In genomic region chr1:182779530-182779929, GRCh38 we compare ENCODE assay signal across 4 cellular contexts. TPM values are rescaled to one million over a fixed set of nuclear protein-coding genes. Genes with fewer than 3 reads are reported as not detected.
"Had no signal": no experiment of that assay in that cellular context is flagged by ENCODE, and none has a peak within 500 bp of the region (broad histone marks: within the 10 kb centered on the region; RNA-seq: fewer than 3 reads in every experiment).

No MANE protein-coding gene starts in this region.

- H3K4me3 ChIP-seq: GM12878 had no signal

- ATAC-seq: GM12878 had no signal

- DNase-seq: GDM1, GF-D8 had no signal

RNA-seq across cellular contexts. Expression of gene NPL, which starts 10.0 kb away (rescaled TPM):
- total RNA-seq: G401 had no signal
